Comparison of ENCODE assay signal across 25 cellular contexts in the genomic region with DNA sequence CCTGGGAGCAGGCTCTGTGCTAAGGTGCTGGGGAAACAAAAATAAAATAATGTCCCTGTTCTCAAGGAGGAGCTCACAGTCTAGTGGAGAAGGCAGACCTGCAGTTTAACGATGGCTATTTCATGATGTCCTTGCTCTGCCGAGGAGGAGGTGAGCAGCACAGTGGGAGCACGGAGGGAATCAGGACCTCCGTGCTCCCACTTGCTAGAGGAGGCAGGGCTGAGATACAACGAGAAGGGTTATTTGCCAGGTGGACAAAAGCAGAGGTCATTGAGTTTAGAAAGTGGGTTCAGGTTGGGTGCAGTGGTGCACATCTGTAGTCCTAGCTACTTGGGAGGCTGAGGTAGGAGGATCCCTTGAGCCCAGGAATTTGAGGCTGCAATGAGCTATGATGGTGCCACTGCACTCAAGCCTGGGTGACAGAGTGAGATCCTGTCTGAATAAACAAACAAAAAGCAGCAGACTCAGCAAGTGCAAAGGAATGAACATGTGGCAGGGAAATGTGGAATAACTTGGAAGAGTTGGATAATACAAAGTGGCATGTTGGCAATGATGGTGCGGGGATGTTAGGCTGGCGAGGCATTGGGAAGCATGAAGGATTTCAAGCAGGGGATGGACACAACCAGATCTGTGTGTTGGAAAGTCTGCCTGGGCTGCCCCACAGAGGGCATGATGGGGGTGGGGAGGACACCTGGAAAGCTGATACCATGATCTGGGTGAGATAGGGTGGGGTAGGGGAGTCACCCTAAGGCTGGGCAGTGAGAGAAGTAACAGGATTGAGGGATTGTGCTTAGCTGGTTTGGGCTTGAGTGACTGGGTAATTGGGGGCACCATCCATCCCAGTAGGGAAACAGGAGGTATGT. TPM values are rescaled to one million over a fixed set of nuclear protein-coding genes. Genes with fewer than 3 reads are reported as not detected.
DNase-seq lines count a peak whose midpoint lies in the region; ATAC-seq and TF ChIP-seq lines count a peak whose summit lies in the region.
"Had no signal": no experiment of that assay in that cellular context is flagged by ENCODE, and none has a peak within 500 bp of the region (broad histone marks: within the 10 kb centered on the region; RNA-seq: fewer than 3 reads in every experiment).

No MANE protein-coding gene starts in this region.

- H3K9me3 Mint-ChIP-seq in activated CD4-positive, alpha-beta T cell treated with anti-CD3 and anti-CD28 coated beads, Interleukin-2, amount 10 ng/mL, durations not matched to agents 24 days and 14 days: peaks cover 4% of the 10 kb centered on the region
- H3K9me3 Mint-ChIP-seq in activated CD4-positive, alpha-beta memory T cell treated with anti-CD3 and anti-CD28 coated beads for 36 hours: no peaks in the 10 kb centered on the region
- H3K9me3 Mint-ChIP-seq in naive B cell (no peaks in the 10 kb centered on the region), HFFc6 (no peaks in the 10 kb centered on the region)
- H3K9me3 Mint-ChIP-seq: mesothelial cell of epicardium had no signal

- no peaks in the 10 kb centered on the region for H3K9me3 ChIP-seq in BLaER1 treated with 17β-estradiol and CSF1 and Interleukin-3, amounts not matched to agents 10 nM and 100 nM (replicated peaks in 1 of 11)
- H3K9me3 ChIP-seq: esophagus squamous epithelium, SJCRH30, vagina had no signal

- peaks cover 61% of the 10 kb centered on the region for H3K4me1 Mint-ChIP-seq in activated CD4-positive, alpha-beta T cell treated with anti-CD3 and anti-CD28 coated beads, Interleukin-2, amount 10 ng/mL, durations not matched to agents 24 days and 14 days
- peaks cover 47% of the 10 kb centered on the region for H3K4me1 Mint-ChIP-seq in activated CD4-positive, alpha-beta memory T cell treated with anti-CD3 and anti-CD28 coated beads for 36 hours (ENCODE audit: low read depth)
- H3K4me1 Mint-ChIP-seq in naive B cell (peaks cover 41 to 68% (median 54%) of the 10 kb centered on the region in 3 donors), HFFc6 (ENCODE audit: low read depth) (peaks cover 66% of the 10 kb centered on the region)

- peak; percentile 56 for DNase-seq in activated CD4-positive, alpha-beta T cell treated with anti-CD3 and anti-CD28 coated beads, Interleukin-2, amount 10 ng/mL, durations not matched to agents 24 days and 14 days
- no peak for DNase-seq in activated CD4-positive, alpha-beta T cell treated with anti-CD3 and anti-CD28 coated beads, Interleukin-2, amount 50 U/mL, for 48 hours
- DNase-seq in activated CD4-positive, alpha-beta memory T cell treated with anti-CD3 and anti-CD28 coated beads for 36 hours: no peak
- no peak for DNase-seq in naive B cell
- no peak for DNase-seq in NCI-H345 (lab: John Stamatoyannopoulos, UW)
- DNase-seq in HFFc6: no peak
- DNase-seq: ACHN; activated CD4-positive, CD25-positive, alpha-beta regulatory T cell treated with anti-CD3 and anti-CD28 coated beads, Interleukin-2, amount 50 U/mL, for 72 hours; activated T-cell treated with anti-CD3 and anti-CD28 coated beads for 4 hours; DMS53; esophagus squamous epithelium; left cardiac atrium; MV-4-11; NCI-H187 treated with DMSO at 0.1 percent for 48 hours; NCI-H2227 treated with DMSO at 0.1 percent for 48 hours; PC-3; SJCRH30; stimulated activated CD4-positive, alpha-beta T cell treated with anti-CD3 and anti-CD28 coated beads, Interleukin-4, amount 100 ng/mL, for 4 hours; T1000 had no signal

- peak overlapping the region in 9 of 11 experiments; percentile 85 to 98 (median 93); a peak in 18 of 22 replicates for H3K4me2 ChIP-seq in BLaER1 treated with 17β-estradiol and CSF1 and Interleukin-3, amounts not matched to agents 10 nM and 100 nM

- peak overlapping the region in 2 of 11 experiments; percentile 87 to 90; a peak in 2 of 22 replicates for H3K27ac ChIP-seq in BLaER1 treated with 17β-estradiol and CSF1 and Interleukin-3, amounts not matched to agents 10 nM and 100 nM
- H3K27ac ChIP-seq: esophagus squamous epithelium, SJCRH30, vagina had no signal

- ATAC-seq in naive B cell (ENCODE audit: low read depth in 2 of 2): no peak
- no peak for ATAC-seq in GM21360 (IDR thresholded peaks at IDR 0.05; ENCODE audit: unreplicated experiment)
- ATAC-seq: HCT116, left cardiac atrium, PC-3 had no signal

- no peak overlapping the region for H3K9ac ChIP-seq in BLaER1 treated with 17β-estradiol and CSF1 and Interleukin-3, amounts not matched to agents 10 nM and 100 nM

- POLR2A ChIA-PET in activated CD4-positive, alpha-beta memory T cell treated with anti-CD3 and anti-CD28 coated beads for 36 hours (lab: Charles Lee): no interaction called here

- peaks cover 0 to 27% (median 0%) of the 10 kb centered on the region in 11 experiments; a peak in 4 of 22 replicates for H3K27me3 ChIP-seq in BLaER1 treated with 17β-estradiol and CSF1 and Interleukin-3, amounts not matched to agents 10 nM and 100 nM
- H3K27me3 ChIP-seq: esophagus squamous epithelium, SJCRH30, vagina had no signal

- H3K4me3 ChIP-seq in BLaER1 treated with 17β-estradiol and CSF1 and Interleukin-3, amounts not matched to agents 10 nM and 100 nM: no peak overlapping the region
- H3K4me3 ChIP-seq: esophagus squamous epithelium, SJCRH30, vagina had no signal

- H3K36me3 Mint-ChIP-seq in activated CD4-positive, alpha-beta T cell treated with anti-CD3 and anti-CD28 coated beads, Interleukin-2, amount 10 ng/mL, durations not matched to agents 24 days and 14 days (ENCODE audit: low read depth): peaks cover 19% of the 10 kb centered on the region
- peaks cover 14% of the 10 kb centered on the region for H3K36me3 Mint-ChIP-seq in activated CD4-positive, alpha-beta memory T cell treated with anti-CD3 and anti-CD28 coated beads for 36 hours
- peaks cover 0 to 13% of the 10 kb centered on the region in 2 donors for H3K36me3 Mint-ChIP-seq in naive B cell
- no peaks in the 10 kb centered on the region for H3K36me3 Mint-ChIP-seq in HFFc6 (ENCODE audit: low read depth)
- H3K36me3 Mint-ChIP-seq: mesothelial cell of epicardium had no signal

- peaks cover 44 to 96% (median 75%) of the 10 kb centered on the region in 10 experiments for H3K4me1 ChIP-seq in BLaER1 treated with 17β-estradiol and CSF1 and Interleukin-3, amounts not matched to agents 10 nM and 100 nM

- H3K4me3 Mint-ChIP-seq in activated CD4-positive, alpha-beta T cell treated with anti-CD3 and anti-CD28 coated beads, Interleukin-2, amount 10 ng/mL, durations not matched to agents 24 days and 14 days: peak overlapping the region; percentile 3
- H3K4me3 Mint-ChIP-seq in activated CD4-positive, alpha-beta memory T cell treated with anti-CD3 and anti-CD28 coated beads for 36 hours: no peak overlapping the region
- peak overlapping the region in 6 of 8 donors; percentile 12 to 58 (median 41) for H3K4me3 Mint-ChIP-seq in naive B cell
- H3K4me3 Mint-ChIP-seq in HFFc6: no peak overlapping the region
- H3K4me3 Mint-ChIP-seq: mesothelial cell of epicardium had no signal

- H3K27me3 Mint-ChIP-seq in activated CD4-positive, alpha-beta T cell treated with anti-CD3 and anti-CD28 coated beads, Interleukin-2, amount 10 ng/mL, durations not matched to agents 24 days and 14 days: no peaks in the 10 kb centered on the region
- H3K27me3 Mint-ChIP-seq in activated CD4-positive, alpha-beta memory T cell treated with anti-CD3 and anti-CD28 coated beads for 36 hours: no peaks in the 10 kb centered on the region
- H3K27me3 Mint-ChIP-seq in naive B cell: peaks cover 0 to 12% (median 12%) of the 10 kb centered on the region in 3 donors
- H3K27me3 Mint-ChIP-seq in HFFc6 (ENCODE audit: insufficient read depth): peaks cover 1% of the 10 kb centered on the region; the same call in 1 of the 2 replicates

- peak overlapping the region; percentile 49 for H3K27ac Mint-ChIP-seq in activated CD4-positive, alpha-beta T cell treated with anti-CD3 and anti-CD28 coated beads, Interleukin-2, amount 10 ng/mL, durations not matched to agents 24 days and 14 days
- H3K27ac Mint-ChIP-seq in activated CD4-positive, alpha-beta memory T cell treated with anti-CD3 and anti-CD28 coated beads for 36 hours: peak overlapping the region; percentile 33
- H3K27ac Mint-ChIP-seq in naive B cell (peak overlapping the region in 3 of 6 donors; percentile 63 to 89 (median 85)), HFFc6 (no peak overlapping the region)
- H3K27ac Mint-ChIP-seq: mesothelial cell of epicardium had no signal

- H4K20me1 ChIP-seq in BLaER1 treated with 17β-estradiol and CSF1 and Interleukin-3, amounts not matched to agents 10 nM and 100 nM: no peaks in the 10 kb centered on the region

- H3K36me3 ChIP-seq in BLaER1 treated with 17β-estradiol and CSF1 and Interleukin-3, amounts not matched to agents 10 nM and 100 nM: no peaks in the 10 kb centered on the region
- H3K36me3 ChIP-seq: esophagus squamous epithelium, SJCRH30, vagina had no signal

- CTCF ChIA-PET in activated CD4-positive, alpha-beta memory T cell treated with anti-CD3 and anti-CD28 coated beads for 36 hours (lab: Charles Lee): interaction anchor here (1.3 to 2.1 kb wide), 2 partner anchors 19 to 152 kb away, joined by 4 to 6 read pairs; no protein-coding TSS in a partner anchor

- no peak for TF ChIP-seq CTCF in HFFc6 (IDR thresholded peaks at IDR 0.05)

- intact Hi-C loops in activated CD4-positive, alpha-beta T cell treated with anti-CD3 and anti-CD28 coated beads, Interleukin-2, amount 10 ng/mL, durations not matched to agents 24 days and 14 days (cut with micrococcal nuclease): no loop called here
- intact Hi-C loops in activated CD4-positive, alpha-beta memory T cell treated with anti-CD3 and anti-CD28 coated beads for 36 hours (cut with micrococcal nuclease): no loop called here

RNA-seq across cellular contexts. Expression of a gene that starts 12.8 kb away (rescaled TPM):
- total RNA-seq in activated CD4-positive, alpha-beta T cell treated with anti-CD3 and anti-CD28 coated beads, Interleukin-2, amount 10 ng/mL, durations not matched to agents 24 days and 14 days: 13.1 and 16.8 TPM in 2 replicates
- total RNA-seq in activated CD4-positive, alpha-beta memory T cell treated with anti-CD3 and anti-CD28 coated beads for 36 hours: 10 to 100 TPM; 14.5 to 15.2 TPM
- polyA plus RNA-seq in naive B cell (ENCODE audit: low read depth in 6 of 6): not detected
- total RNA-seq in HFFc6 (2021; fragmentation: NEBNext Ultra II Directional; extraction: Animal tissue kit (Norgen Biotek cat#: 25700)): under 1 TPM in 1 of 6 experiments, not detected in 5; 0.17 TPM
- total RNA-seq: left cardiac atrium, mesothelial cell of epicardium, SJCRH30, subcutaneous adipose tissue had no signal

RNA-seq across cellular contexts. Expression of a gene that starts 51.0 kb away (rescaled TPM):
- total RNA-seq in activated CD4-positive, alpha-beta T cell treated with anti-CD3 and anti-CD28 coated beads, Interleukin-2, amount 10 ng/mL, durations not matched to agents 24 days and 14 days: 217 and 220 TPM in 2 replicates
- total RNA-seq in activated CD4-positive, alpha-beta memory T cell treated with anti-CD3 and anti-CD28 coated beads for 36 hours: 100 to 1,000 TPM; 137 to 145 TPM
- polyA plus RNA-seq in naive B cell (ENCODE audit: low read depth in 6 of 6): 100 to 1,000 TPM; 442 to 802 (median 622) TPM
- total RNA-seq in HFFc6 (2021; fragmentation: NEBNext Ultra II Directional; extraction: Animal tissue kit (Norgen Biotek cat#: 25700)): not detected
- total RNA-seq: PC-3, SJCRH30, vagina had no signal

Comparison
In these comparisons a context has a peak if more than half of its experiments do, and no peak if none do; other contexts are left out.
1. H3K4me3 Mint-ChIP-seq: peak in activated CD4-positive, alpha-beta T cell treated with anti-CD3 and anti-CD28 coated beads, Interleukin-2, amount 10 ng/mL, durations not matched to agents 24 days and 14 days (single experiment) and naive B cell (6 of 8); none in activated CD4-positive, alpha-beta memory T cell treated with anti-CD3 and anti-CD28 coated beads for 36 hours (single experiment) and HFFc6 (single experiment).
2. RNA of a gene that starts 12.8 kb away (total RNA-seq): 14.5 to 15.2 TPM in activated CD4-positive, alpha-beta memory T cell treated with anti-CD3 and anti-CD28 coated beads for 36 hours and 13.1 to 16.8 TPM in activated CD4-positive, alpha-beta T cell treated with anti-CD3 and anti-CD28 coated beads, Interleukin-2, amount 10 ng/mL, durations not matched to agents 24 days and 14 days; 0.17 TPM in HFFc6; every median in the first group is over 10 times any median in the second.
3. RNA of a gene that starts 51.0 kb away (total RNA-seq): 217 to 220 TPM in activated CD4-positive, alpha-beta T cell treated with anti-CD3 and anti-CD28 coated beads, Interleukin-2, amount 10 ng/mL, durations not matched to agents 24 days and 14 days and 137 to 145 TPM in activated CD4-positive, alpha-beta memory T cell treated with anti-CD3 and anti-CD28 coated beads for 36 hours; not detected in HFFc6; every median in the first group is over 100 times any median in the second.